8 cellular contexts compared by ENCODE assay signal in the genomic region with DNA sequence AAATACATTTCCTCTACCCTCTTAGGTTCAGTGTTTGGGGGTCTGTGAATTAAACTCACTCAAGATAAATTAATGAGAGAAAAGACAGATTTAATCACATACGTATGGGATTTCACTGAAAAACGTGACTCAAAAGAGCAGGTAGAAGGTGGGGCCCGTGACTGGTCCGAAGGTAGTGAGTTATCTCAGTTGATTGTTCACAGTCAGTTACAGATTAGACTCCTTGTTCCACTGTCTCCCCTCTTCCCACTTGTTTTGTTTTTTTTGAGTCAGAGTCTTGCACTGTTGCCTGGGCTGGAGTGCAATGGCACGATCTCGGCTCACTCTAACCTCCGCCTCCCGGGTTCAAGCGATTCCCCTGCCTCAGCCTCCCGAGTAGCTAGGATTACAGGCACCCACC.
DNase-seq lines count a peak whose midpoint lies in the region; ATAC-seq and TF ChIP-seq lines count a peak whose summit lies in the region.
"Not testable (repeated sequence)": the region's sequence is repeated elsewhere in the genome, so short reads cannot be mapped to it uniquely, and the experiment has no call there.

No MANE protein-coding gene starts in this region.

- H3K27me3 ChIP-seq in A673 (replicated peaks; ENCODE audit: insufficient read depth, low read depth, low read length, poor library complexity); HL-60 (ENCODE audit: insufficient read depth, poor library complexity, severe bottlenecking): not testable (repeated sequence)

- H3K9me3 ChIP-seq in A673 (ENCODE audit: low read depth, low read length, poor library complexity, severe bottlenecking) = not testable (repeated sequence)

- not testable (repeated sequence) for H3K36me3 ChIP-seq in A673 (ENCODE audit: insufficient read depth, low read length, poor library complexity, severe bottlenecking)

- not testable (repeated sequence) for H3K36me3 Mint-ChIP-seq in T-cell; immature natural killer cell; progenitor cell of endocrine pancreas (ENCODE audit: insufficient read depth); stimulated activated naive CD8-positive, alpha-beta T cell treated with anti-CD3 and anti-CD28 coated beads, Interleukin-15, Interleukin-2, amounts not matched to agents 100 ng/mL and 50 ng/mL, for 24 hours (ENCODE audit: low read depth)
- H3K36me3 Mint-ChIP-seq in activated naive CD8-positive, alpha-beta T cell treated with anti-CD3 and anti-CD28 coated beads, Interleukin-2, amount 10 ng/mL, durations not matched to agents 7 days and 5 days = peaks cover 14% of the 10 kb centered on the region

- not testable (repeated sequence) for H3K4me3 ChIP-seq in A673 (ENCODE audit: low read depth, low read length, poor library complexity, severe bottlenecking); HL-60 (replicated peaks; ENCODE audit: insufficient read depth, low read length)

- H3K27ac Mint-ChIP-seq in T-cell (peak overlapping the region; percentile 99 to 100), immature natural killer cell (peak overlapping the region; percentile 88 to 100 (median 98)), progenitor cell of endocrine pancreas (peak overlapping the region; percentile 39)
- H3K27ac Mint-ChIP-seq in activated naive CD8-positive, alpha-beta T cell treated with anti-CD3 and anti-CD28 coated beads, Interleukin-2, amount 10 ng/mL, durations not matched to agents 7 days and 5 days = peak overlapping the region; percentile 90
- peak overlapping the region; percentile 98 for H3K27ac Mint-ChIP-seq in stimulated activated naive CD8-positive, alpha-beta T cell treated with anti-CD3 and anti-CD28 coated beads, Interleukin-15, Interleukin-2, amounts not matched to agents 100 ng/mL and 50 ng/mL, for 24 hours

- not testable (repeated sequence) for H3K27me3 Mint-ChIP-seq in T-cell; activated naive CD8-positive, alpha-beta T cell treated with anti-CD3 and anti-CD28 coated beads, Interleukin-2, amount 10 ng/mL, durations not matched to agents 7 days and 5 days; progenitor cell of endocrine pancreas; stimulated activated naive CD8-positive, alpha-beta T cell treated with anti-CD3 and anti-CD28 coated beads, Interleukin-15, Interleukin-2, amounts not matched to agents 100 ng/mL and 50 ng/mL, for 24 hours
- H3K27me3 Mint-ChIP-seq in immature natural killer cell (ENCODE audit: low read depth in 3 of 3) = peaks cover 13 to 30% (median 28%) of the 10 kb centered on the region in 3 donors

- H3K27ac ChIP-seq in A673 (ENCODE audit: low read depth, low read length, poor library complexity, severe bottlenecking) (peak overlapping the region; percentile 72), HL-60 (replicated peaks) (peak overlapping the region; percentile 86)

- TF ChIP-seq CTCF in A673 (conservative IDR thresholded peaks at IDR 0.05; ENCODE audit: low read depth, low read length); HL-60 (IDR thresholded peaks at IDR 0.05; ENCODE audit: insufficient read depth, low read length); progenitor cell of endocrine pancreas (IDR thresholded peaks at IDR 0.05; ENCODE audit: unreplicated experiment): not testable (repeated sequence)

- not testable (repeated sequence) for ATAC-seq in T-cell (replicated peaks in 1 of 4); activated naive CD8-positive, alpha-beta T cell treated with anti-CD3 and anti-CD28 coated beads, Interleukin-2, amount 10 ng/mL, durations not matched to agents 7 days and 5 days (ENCODE audit: low read depth)

- POLR2A ChIA-PET in A673 (lab: Charles Lee; ENCODE audit: low non-redundant PET) = not testable (repeated sequence)
- POLR2A ChIA-PET in T-cell (lab: Charles Lee) = interaction anchor here in 1 of 2 donors (1.1 kb wide), 1 partner anchor 30 kb away, joined by 3 read pairs; no protein-coding TSS in a partner anchor
- POLR2A ChIA-PET in activated naive CD8-positive, alpha-beta T cell treated with anti-CD3 and anti-CD28 coated beads, Interleukin-2, amount 10 ng/mL, durations not matched to agents 7 days and 5 days (lab: Charles Lee) = interaction anchor here (0.7 to 14.3 kb wide), 12 partner anchors 8 to 515 kb away, joined by 3 to 241 read pairs (median 8); no protein-coding TSS in a partner anchor

- not testable (repeated sequence) for BruUV-seq in A673 (replicated peaks; lab: Mats Ljungman, UMichigan)

- not testable (repeated sequence) for DNase-seq in A673 (ENCODE audit: low spot score); HL-60 (ENCODE audit: low read depth in 1 of 2, low spot score in 1 of 2); T-cell; activated naive CD8-positive, alpha-beta T cell treated with anti-CD3 and anti-CD28 coated beads, Interleukin-2, amount 10 ng/mL, durations not matched to agents 7 days and 5 days; immature natural killer cell; progenitor cell of endocrine pancreas (ENCODE audit: low spot score, unreplicated experiment)
- DNase-seq in activated CD8-positive, alpha-beta memory T cell treated with anti-CD3 and anti-CD28 coated beads for 24 hours = peak; percentile 71

- not testable (repeated sequence) for H3K9me3 Mint-ChIP-seq in T-cell; activated naive CD8-positive, alpha-beta T cell treated with anti-CD3 and anti-CD28 coated beads, Interleukin-2, amount 10 ng/mL, durations not matched to agents 7 days and 5 days; immature natural killer cell; progenitor cell of endocrine pancreas (ENCODE audit: low read depth); stimulated activated naive CD8-positive, alpha-beta T cell treated with anti-CD3 and anti-CD28 coated beads, Interleukin-15, Interleukin-2, amounts not matched to agents 100 ng/mL and 50 ng/mL, for 24 hours

- CTCF ChIA-PET in A673 (lab: Charles Lee) (interaction anchor here (1.4 kb wide), 1 partner anchor 12 kb away, joined by 4 read pairs; no protein-coding TSS in a partner anchor), T-cell (lab: Charles Lee) (interaction anchor here in 1 of 2 donors (0.9 to 1.9 kb wide), 12 partner anchors 9 to 67 kb away, joined by 3 to 13 read pairs (median 4); no protein-coding TSS in a partner anchor)

- H3K4me1 ChIP-seq in A673 (ENCODE audit: insufficient read depth, low read length, poor library complexity, severe bottlenecking) = peaks cover 62% of the 10 kb centered on the region

- H3K4me3 Mint-ChIP-seq in T-cell (peak overlapping the region; percentile 75 to 91 (median 77)), immature natural killer cell (peak overlapping the region; percentile 66 to 92 (median 76))
- peak overlapping the region; percentile 78 for H3K4me3 Mint-ChIP-seq in activated naive CD8-positive, alpha-beta T cell treated with anti-CD3 and anti-CD28 coated beads, Interleukin-2, amount 10 ng/mL, durations not matched to agents 7 days and 5 days
- H3K4me3 Mint-ChIP-seq in progenitor cell of endocrine pancreas (ENCODE audit: low read depth) = not testable (repeated sequence)
- peak overlapping the region; percentile 77 for H3K4me3 Mint-ChIP-seq in stimulated activated naive CD8-positive, alpha-beta T cell treated with anti-CD3 and anti-CD28 coated beads, Interleukin-15, Interleukin-2, amounts not matched to agents 100 ng/mL and 50 ng/mL, for 24 hours

- intact Hi-C loops in A673 (cut with micrococcal nuclease; ENCODE audit: unreplicated experiment) = not testable (repeated sequence)

- H3K4me1 Mint-ChIP-seq in T-cell (peaks cover 98 to 100% (median 98%) of the 10 kb centered on the region in 3 donors), immature natural killer cell (peaks cover 99 to 100% of the 10 kb centered on the region in 2 donors), progenitor cell of endocrine pancreas (ENCODE audit: low read depth) (peaks cover 21% of the 10 kb centered on the region)
- peaks cover 82% of the 10 kb centered on the region for H3K4me1 Mint-ChIP-seq in activated naive CD8-positive, alpha-beta T cell treated with anti-CD3 and anti-CD28 coated beads, Interleukin-2, amount 10 ng/mL, durations not matched to agents 7 days and 5 days
- peaks cover 100% of the 10 kb centered on the region for H3K4me1 Mint-ChIP-seq in stimulated activated naive CD8-positive, alpha-beta T cell treated with anti-CD3 and anti-CD28 coated beads, Interleukin-15, Interleukin-2, amounts not matched to agents 100 ng/mL and 50 ng/mL, for 24 hours (ENCODE audit: low read depth)

Comparison
In these comparisons a context has a peak if more than half of its experiments do, and no peak if none do; other contexts are left out.
1. H3K27ac Mint-ChIP-seq: peak in every context shown above with its lines; median percentile 100 in T-cell; 98 in immature natural killer cell; 98 in stimulated activated naive CD8-positive, alpha-beta T cell treated with anti-CD3 and anti-CD28 coated beads, Interleukin-15, Interleukin-2, amounts not matched to agents 100 ng/mL and 50 ng/mL, for 24 hours; 90 in activated naive CD8-positive, alpha-beta T cell treated with anti-CD3 and anti-CD28 coated beads, Interleukin-2, amount 10 ng/mL, durations not matched to agents 7 days and 5 days; 39 in progenitor cell of endocrine pancreas.